In the genomic region with DNA sequence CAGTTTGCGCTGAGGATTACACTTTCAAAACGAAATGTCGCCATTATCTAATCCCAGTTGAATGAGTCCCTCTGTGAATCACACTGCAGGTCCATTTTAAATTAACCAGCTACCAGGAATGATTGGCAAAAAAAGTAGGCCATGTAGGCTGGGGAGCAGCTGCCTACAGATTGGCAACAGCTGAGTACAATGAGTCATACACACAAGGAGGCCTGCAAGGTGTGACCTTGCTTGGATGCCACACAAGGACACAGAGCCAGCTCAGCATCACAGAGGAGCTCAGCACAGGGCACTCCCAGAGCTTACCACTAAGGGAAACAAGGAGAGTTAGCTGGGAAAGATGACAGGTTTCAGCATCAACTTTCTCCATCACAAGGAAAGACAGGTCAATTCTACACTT, we compare ENCODE assay signal across 1 cellular context.
TF ChIP-seq lines count a peak whose summit lies in the region.

No MANE protein-coding gene starts in this region.

TF ChIP-seq in HepG2, 621 proteins besides CTCF, POLR2A, EP300 and RAD21 (continued from another document):
- TF ChIP-seq, protein P1, sequence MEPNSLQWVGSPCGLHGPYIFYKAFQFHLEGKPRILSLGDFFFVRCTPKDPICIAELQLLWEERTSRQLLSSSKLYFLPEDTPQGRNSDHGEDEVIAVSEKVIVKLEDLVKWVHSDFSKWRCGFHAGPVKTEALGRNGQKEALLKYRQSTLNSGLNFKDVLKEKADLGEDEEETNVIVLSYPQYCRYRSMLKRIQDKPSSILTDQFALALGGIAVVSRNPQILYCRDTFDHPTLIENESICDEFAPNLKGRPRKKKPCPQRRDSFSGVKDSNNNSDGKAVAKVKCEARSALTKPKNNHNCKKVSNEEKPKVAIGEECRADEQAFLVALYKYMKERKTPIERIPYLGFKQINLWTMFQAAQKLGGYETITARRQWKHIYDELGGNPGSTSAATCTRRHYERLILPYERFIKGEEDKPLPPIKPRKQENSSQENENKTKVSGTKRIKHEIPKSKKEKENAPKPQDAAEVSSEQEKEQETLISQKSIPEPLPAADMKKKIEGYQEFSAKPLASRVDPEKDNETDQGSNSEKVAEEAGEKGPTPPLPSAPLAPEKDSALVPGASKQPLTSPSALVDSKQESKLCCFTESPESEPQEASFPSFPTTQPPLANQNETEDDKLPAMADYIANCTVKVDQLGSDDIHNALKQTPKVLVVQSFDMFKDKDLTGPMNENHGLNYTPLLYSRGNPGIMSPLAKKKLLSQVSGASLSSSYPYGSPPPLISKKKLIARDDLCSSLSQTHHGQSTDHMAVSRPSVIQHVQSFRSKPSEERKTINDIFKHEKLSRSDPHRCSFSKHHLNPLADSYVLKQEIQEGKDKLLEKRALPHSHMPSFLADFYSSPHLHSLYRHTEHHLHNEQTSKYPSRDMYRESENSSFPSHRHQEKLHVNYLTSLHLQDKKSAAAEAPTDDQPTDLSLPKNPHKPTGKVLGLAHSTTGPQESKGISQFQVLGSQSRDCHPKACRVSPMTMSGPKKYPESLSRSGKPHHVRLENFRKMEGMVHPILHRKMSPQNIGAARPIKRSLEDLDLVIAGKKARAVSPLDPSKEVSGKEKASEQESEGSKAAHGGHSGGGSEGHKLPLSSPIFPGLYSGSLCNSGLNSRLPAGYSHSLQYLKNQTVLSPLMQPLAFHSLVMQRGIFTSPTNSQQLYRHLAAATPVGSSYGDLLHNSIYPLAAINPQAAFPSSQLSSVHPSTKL (CRISPR knock-in tag; IDR thresholded peaks at IDR 0.05), result peak; percentile 41; the same call in 1 of the 2 replicates
- no peak for TF ChIP-seq HOXA9 (CRISPR knock-in tag; IDR thresholded peaks at IDR 0.05; ENCODE audit: borderline replicate concordance)
- no peak for TF ChIP-seq TARDBP (CRISPR knock-in tag; IDR thresholded peaks at IDR 0.05)
- 0 out of 2 replicates have a peak, but pooled peaks have one; percentile 21 for TF ChIP-seq ATF1 (CRISPR knock-in tag; IDR thresholded peaks at IDR 0.05)
- TF ChIP-seq NR2F6 (IDR thresholded peaks at IDR 0.05), result no peak
- peak; percentile 10; the same call in 1 of the 2 replicates for TF ChIP-seq NR2F6 (CRISPR knock-in tag; IDR thresholded peaks at IDR 0.05)
- 0 out of 2 replicates have a peak, but pooled peaks have one; percentile 48 for TF ChIP-seq RXRB (CRISPR knock-in tag; IDR thresholded peaks at IDR 0.05; ENCODE audit: borderline replicate concordance)
- no peak for TF ChIP-seq ATAD3A (CRISPR knock-in tag; IDR thresholded peaks at IDR 0.05)
- TF ChIP-seq, protein P2, sequence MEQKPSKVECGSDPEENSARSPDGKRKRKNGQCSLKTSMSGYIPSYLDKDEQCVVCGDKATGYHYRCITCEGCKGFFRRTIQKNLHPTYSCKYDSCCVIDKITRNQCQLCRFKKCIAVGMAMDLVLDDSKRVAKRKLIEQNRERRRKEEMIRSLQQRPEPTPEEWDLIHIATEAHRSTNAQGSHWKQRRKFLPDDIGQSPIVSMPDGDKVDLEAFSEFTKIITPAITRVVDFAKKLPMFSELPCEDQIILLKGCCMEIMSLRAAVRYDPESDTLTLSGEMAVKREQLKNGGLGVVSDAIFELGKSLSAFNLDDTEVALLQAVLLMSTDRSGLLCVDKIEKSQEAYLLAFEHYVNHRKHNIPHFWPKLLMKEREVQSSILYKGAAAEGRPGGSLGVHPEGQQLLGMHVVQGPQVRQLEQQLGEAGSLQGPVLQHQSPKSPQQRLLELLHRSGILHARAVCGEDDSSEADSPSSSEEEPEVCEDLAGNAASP (CRISPR knock-in tag; IDR thresholded peaks at IDR 0.05; ENCODE audit: borderline replicate concordance), result peak; percentile 23; the same call in 1 of the 2 replicates
- 0 out of 2 replicates have a peak, but pooled peaks have one; percentile 33 for TF ChIP-seq MIER3 (CRISPR knock-in tag; IDR thresholded peaks at IDR 0.05; ENCODE audit: borderline replicate concordance)
- TF ChIP-seq GATAD2A (CRISPR knock-in tag; IDR thresholded peaks at IDR 0.05), result 0 out of 2 replicates have a peak, but pooled peaks have one; percentile 31
- TF ChIP-seq ZNF260 (CRISPR knock-in tag; IDR thresholded peaks at IDR 0.05; ENCODE audit: borderline replicate concordance, low read depth), result no peak
- peak; percentile 40; the same call in 1 of the 2 replicates for TF ChIP-seq RXRA (CRISPR knock-in tag; IDR thresholded peaks at IDR 0.05)
- TF ChIP-seq HMG20A (CRISPR knock-in tag; IDR thresholded peaks at IDR 0.05; ENCODE audit: borderline replicate concordance), result peak; percentile 12; the same call in 1 of the 2 replicates
- TF ChIP-seq, protein P3, sequence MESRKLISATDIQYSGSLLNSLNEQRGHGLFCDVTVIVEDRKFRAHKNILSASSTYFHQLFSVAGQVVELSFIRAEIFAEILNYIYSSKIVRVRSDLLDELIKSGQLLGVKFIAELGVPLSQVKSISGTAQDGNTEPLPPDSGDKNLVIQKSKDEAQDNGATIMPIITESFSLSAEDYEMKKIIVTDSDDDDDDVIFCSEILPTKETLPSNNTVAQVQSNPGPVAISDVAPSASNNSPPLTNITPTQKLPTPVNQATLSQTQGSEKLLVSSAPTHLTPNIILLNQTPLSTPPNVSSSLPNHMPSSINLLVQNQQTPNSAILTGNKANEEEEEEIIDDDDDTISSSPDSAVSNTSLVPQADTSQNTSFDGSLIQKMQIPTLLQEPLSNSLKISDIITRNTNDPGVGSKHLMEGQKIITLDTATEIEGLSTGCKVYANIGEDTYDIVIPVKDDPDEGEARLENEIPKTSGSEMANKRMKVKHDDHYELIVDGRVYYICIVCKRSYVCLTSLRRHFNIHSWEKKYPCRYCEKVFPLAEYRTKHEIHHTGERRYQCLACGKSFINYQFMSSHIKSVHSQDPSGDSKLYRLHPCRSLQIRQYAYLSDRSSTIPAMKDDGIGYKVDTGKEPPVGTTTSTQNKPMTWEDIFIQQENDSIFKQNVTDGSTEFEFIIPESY (CRISPR knock-in tag; IDR thresholded peaks at IDR 0.05), result 0 out of 2 replicates have a peak, but pooled peaks have one; percentile 10
- no peak for TF ChIP-seq TCF7L2 (IDR thresholded peaks at IDR 0.05; ENCODE audit: low read depth, low read length)
- TF ChIP-seq FOSL1 (CRISPR knock-in tag; IDR thresholded peaks at IDR 0.05; ENCODE audit: borderline replicate concordance), result peak; percentile 37; the same call in 1 of the 2 replicates
- no peak for TF ChIP-seq HOXA7 (CRISPR knock-in tag; IDR thresholded peaks at IDR 0.05)
